In the genomic region with DNA sequence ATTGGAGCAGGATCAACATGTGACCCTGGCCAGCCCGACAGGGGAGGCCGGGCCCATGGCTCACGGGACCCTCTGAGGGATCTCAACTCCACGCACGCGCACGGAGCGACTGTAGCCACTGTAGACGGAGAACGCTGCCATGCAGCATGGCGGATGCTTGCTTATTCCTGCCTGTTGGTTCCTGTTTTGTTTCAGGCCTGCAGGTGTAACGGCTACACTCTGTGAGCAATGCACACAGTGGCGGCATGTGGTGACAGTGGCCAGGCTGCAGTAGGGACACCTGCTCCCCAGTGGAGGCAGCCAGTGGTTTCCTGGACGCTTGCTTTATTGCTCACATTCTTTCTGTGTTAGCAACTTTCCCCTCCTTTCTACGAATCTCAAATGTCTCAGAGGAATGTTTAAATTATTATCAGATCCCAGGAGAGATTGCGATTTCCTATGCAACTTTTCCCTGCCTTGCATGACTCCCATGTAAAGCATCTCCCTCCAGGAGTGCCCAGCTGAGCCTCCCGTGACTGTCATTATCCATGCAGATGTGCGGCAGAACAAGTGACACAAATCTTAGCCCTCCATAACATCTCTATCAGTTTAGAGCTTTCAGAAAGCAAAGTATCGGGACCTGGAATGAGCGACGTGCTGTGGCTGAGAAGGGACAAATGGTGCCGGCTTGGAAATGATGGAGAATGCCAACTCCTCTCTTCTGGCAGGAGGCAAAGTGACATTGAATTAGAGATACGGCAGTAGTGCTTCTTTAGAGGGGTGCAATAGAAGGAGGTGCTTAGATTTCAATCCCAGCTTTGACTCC, we compare ENCODE assay signal across 14 cellular contexts.
DNase-seq lines count a peak whose midpoint lies in the region; ATAC-seq and TF ChIP-seq lines count a peak whose summit lies in the region.
"Had no signal": no experiment of that assay in that cellular context is flagged by ENCODE, and none has a peak within 500 bp of the region (broad histone marks: within the 10 kb centered on the region; RNA-seq: fewer than 3 reads in every experiment).

No MANE protein-coding gene starts in this region.

- intact Hi-C loops in Right ventricle myocardium inferior (cut with DNase I) (no loop called here), thyroid gland (cut with DNase I) (no loop called here)

- no peak for ATAC-seq in Right ventricle myocardium inferior
- no peak for ATAC-seq in left lobe of liver
- ATAC-seq: natural killer cell treated with Interleukin-12 subunit alpha and Interleukin-12 subunit beta and Interleukin-15 and Interleukin-18, amount 100 ng/mL, for 72 hours had no signal

- no peak overlapping the region for H3K27ac ChIP-seq in right atrium auricular region
- H3K27ac ChIP-seq in thyroid gland, result no peak overlapping the region
- H3K27ac ChIP-seq: adrenal gland, SK-N-MC, skin epidermis had no signal

- no peaks in the 10 kb centered on the region for H3K27me3 ChIP-seq in right atrium auricular region
- H3K27me3 ChIP-seq in adipocyte (replicated peaks; ENCODE audit: control insufficient read depth, insufficient read depth, low read length), result no peaks in the 10 kb centered on the region
- no peaks in the 10 kb centered on the region for H3K27me3 ChIP-seq in thyroid gland
- H3K27me3 ChIP-seq: adrenal gland had no signal

- WGBS in thyroid gland, 2 donors, result 84 to 86% methylated on average over 23 of the region's 23 CpGs

- H3K9me3 ChIP-seq in right atrium auricular region (no peaks in the 10 kb centered on the region), adipocyte (ENCODE audit: control insufficient read depth, low read length) (no peaks in the 10 kb centered on the region), thyroid gland (no peaks in the 10 kb centered on the region)
- H3K9me3 ChIP-seq: adrenal gland had no signal

- DNase-seq in right atrium auricular region (ENCODE audit: low spot score) (peak; percentile 13), Right ventricle myocardium inferior (ENCODE audit: missing footprints) (no peak), adipocyte (ENCODE audit: low read depth) (peak; percentile 84), left lobe of liver (ENCODE audit: low spot score) (peak; percentile 23), D341Med (ENCODE audit: low spot score) (no peak), thyroid gland (no peak), NCI-H2227 (lab: John Stamatoyannopoulos, UW; ENCODE audit: unreplicated experiment) (no peak), GOT3 (lab: John Stamatoyannopoulos, UW) (no peak)
- DNase-seq: activated CD4-positive, CD25-positive, alpha-beta regulatory T cell; activated T-cell treated with anti-CD3 and anti-CD28 coated beads, Interleukin-2, amount 50 U/mL, for 1 hour; adrenal gland had no signal

- TF ChIP-seq CTCF in right atrium auricular region (IDR thresholded peaks at IDR 0.05), result no peak
- no peak for TF ChIP-seq CTCF in thyroid gland (IDR thresholded peaks at IDR 0.05)

- TF ChIP-seq POLR2A in thyroid gland (IDR thresholded peaks at IDR 0.05), result no peak

- H3K36me3 ChIP-seq in right atrium auricular region (no peaks in the 10 kb centered on the region), adipocyte (ENCODE audit: control insufficient read depth, insufficient read depth, low read length, severe bottlenecking) (no peaks in the 10 kb centered on the region), thyroid gland (no peaks in the 10 kb centered on the region)
- H3K36me3 ChIP-seq: adrenal gland had no signal

- H3K4me1 ChIP-seq in right atrium auricular region (peaks cover 0 to 5% of the 10 kb centered on the region in 2 donors), adipocyte (ENCODE audit: control insufficient read depth, insufficient read depth, low read length) (peaks cover 4% of the 10 kb centered on the region), thyroid gland (no peaks in the 10 kb centered on the region)
- H3K4me1 ChIP-seq: adrenal gland had no signal

- H3K9ac ChIP-seq in adipocyte (ENCODE audit: low read length), result no peak overlapping the region

- H3K4me3 ChIP-seq in right atrium auricular region (no peak overlapping the region), adipocyte (ENCODE audit: low read length) (no peak overlapping the region), thyroid gland (replicated peaks in 1 of 3) (no peak overlapping the region)
- H3K4me3 ChIP-seq: adrenal gland, SK-N-MC, skin epidermis had no signal

Comparison
In these comparisons a context has a peak if more than half of its experiments do, and no peak if none do; other contexts are left out.
1. DNase-seq: peak in right atrium auricular region (single experiment), adipocyte (single experiment) and left lobe of liver (single experiment); none in Right ventricle myocardium inferior (single experiment), D341Med (single experiment), thyroid gland (0 of 2), NCI-H2227 (single experiment) and GOT3 (single experiment).